Comparison of ENCODE assay signal across 9 cellular contexts in the genomic region with DNA sequence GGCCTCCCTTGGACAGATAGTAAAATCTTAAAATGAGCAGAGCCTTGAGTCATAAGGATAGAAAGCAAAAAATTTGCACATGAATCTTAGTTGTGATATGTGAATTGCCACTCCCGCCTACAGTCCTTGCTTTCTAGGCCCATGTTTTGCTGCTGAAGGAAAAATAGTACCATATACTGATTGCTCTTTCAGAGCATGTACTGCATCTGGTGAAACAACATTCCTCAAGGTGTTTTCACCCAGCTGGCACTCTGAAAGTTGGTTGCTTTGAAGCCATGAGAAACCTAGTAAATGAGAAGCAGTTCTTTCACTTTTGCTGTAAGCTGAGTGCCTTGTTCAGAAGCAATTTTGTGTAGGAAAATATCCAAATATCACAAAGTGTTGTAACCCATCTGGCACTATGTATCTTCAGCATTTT. TPM values are rescaled to one million over a fixed set of nuclear protein-coding genes. Genes with fewer than 3 reads are reported as not detected.
DNase-seq lines count a peak whose midpoint lies in the region; ATAC-seq and TF ChIP-seq lines count a peak whose summit lies in the region.
"Had no signal": no experiment of that assay in that cellular context is flagged by ENCODE, and none has a peak within 500 bp of the region (broad histone marks: within the 10 kb centered on the region; RNA-seq: fewer than 3 reads in every experiment).

No MANE protein-coding gene starts in this region.

- H3K4me3 ChIP-seq in GM23338 (no peak overlapping the region), OCI-LY3 (ENCODE audit: low read length) (peak overlapping the region; percentile 59)
- H3K4me3 ChIP-seq: heart left ventricle had no signal

- H3K36me3 Mint-ChIP-seq in GM23338 (ENCODE audit: low read depth) (peaks cover 22% of the 10 kb centered on the region; the same call in 2 of the 3 replicates), immature natural killer cell (peaks cover 9 to 36% (median 11%) of the 10 kb centered on the region in 3 donors)

- H3K4me1 ChIP-seq in GM23338 (ENCODE audit: insufficient read depth) (peaks cover 4% of the 10 kb centered on the region; the same call in 1 of the 2 replicates), OCI-LY3 (ENCODE audit: low read length) (peaks cover 23% of the 10 kb centered on the region)

- H3K9me2 ChIP-seq in GM23338 (ENCODE audit: insufficient read depth) = no peaks in the 10 kb centered on the region

- peaks cover 2% of the 10 kb centered on the region; the same call in 2 of the 3 replicates for H3K4me1 Mint-ChIP-seq in GM23338
- peaks cover 3 to 33% of the 10 kb centered on the region in 2 donors for H3K4me1 Mint-ChIP-seq in immature natural killer cell

- H3K36me3 ChIP-seq in GM23338 (ENCODE audit: insufficient read depth) (peaks cover 4% of the 10 kb centered on the region; the same call in 1 of the 2 replicates), OCI-LY3 (replicated peaks; ENCODE audit: low read depth, low read length) (peaks cover 19% of the 10 kb centered on the region)

- TF ChIP-seq CTCF in GM23338 (conservative IDR thresholded peaks at IDR 0.05; ENCODE audit: low read depth in 2 of 2) (no peak), OCI-LY3 (IDR thresholded peaks at IDR 0.05; ENCODE audit: low read depth, low read length) (no peak), omental fat pad (IDR thresholded peaks at IDR 0.05) (no peak)

- H4K20me1 ChIP-seq in GM23338 (replicated peaks; ENCODE audit: insufficient read depth) (peaks cover 16% of the 10 kb centered on the region), OCI-LY3 (ENCODE audit: insufficient read depth, low read length) (peaks cover 11% of the 10 kb centered on the region; the same call in 1 of the 2 replicates)

- no peak overlapping the region for H3K4me2 ChIP-seq in GM23338
- peak overlapping the region; percentile 76 for H3K4me2 ChIP-seq in OCI-LY3 (ENCODE audit: low read length)

- DNase-seq in GM23338 (ENCODE audit: low spot score) (no peak), omental fat pad (ENCODE audit: low spot score) (no peak), dermis blood vessel endothelial cell (no peak), immature natural killer cell (no peak), UCSD-AML1 (lab: John Stamatoyannopoulos, UW; ENCODE audit: unreplicated experiment) (no peak), HK-2 (ENCODE audit: unreplicated experiment) (no peak)
- DNase-seq: heart left ventricle had no signal

- H3F3A ChIP-seq in GM23338 (replicated peaks; ENCODE audit: low read depth) = no peaks in the 10 kb centered on the region

- H3K27ac Mint-ChIP-seq in GM23338 (no peak overlapping the region), immature natural killer cell (peak overlapping the region in 2 of 6 donors; percentile 18 to 29)

- peak overlapping the region; percentile 62 for H3K27ac ChIP-seq in GM23338 (ENCODE audit: low read depth)
- H3K27ac ChIP-seq in OCI-LY3 (ENCODE audit: low read length) = peak overlapping the region; percentile 88

- H3K9me3 Mint-ChIP-seq in GM23338 (no peaks in the 10 kb centered on the region), immature natural killer cell (no peaks in the 10 kb centered on the region)

- H3K9ac ChIP-seq in OCI-LY3 (ENCODE audit: low read length) = peak overlapping the region; percentile 19

- H3K4me3 Mint-ChIP-seq in GM23338 (no peak overlapping the region), immature natural killer cell (no peak overlapping the region)

- H3K27me3 Mint-ChIP-seq in GM23338 (ENCODE audit: insufficient read depth, low read depth, poor library complexity) = peaks cover 2% of the 10 kb centered on the region
- no peaks in the 10 kb centered on the region for H3K27me3 Mint-ChIP-seq in immature natural killer cell (ENCODE audit: low read depth in 3 of 3)

- no peaks in the 10 kb centered on the region for H3K9me3 ChIP-seq in OCI-LY3 (ENCODE audit: insufficient read depth, low read length)
- H3K9me3 ChIP-seq: heart left ventricle had no signal

- peaks cover 43% of the 10 kb centered on the region for H3K79me2 ChIP-seq in GM23338 (replicated peaks; ENCODE audit: insufficient read depth)
- peaks cover 11% of the 10 kb centered on the region for H3K79me2 ChIP-seq in OCI-LY3 (ENCODE audit: low read length)

- no peak overlapping the region for H2AFZ ChIP-seq in GM23338
- H2AFZ ChIP-seq in OCI-LY3 (ENCODE audit: low read depth, low read length) = no peak overlapping the region

- ATAC-seq in GM18909 (IDR thresholded peaks at IDR 0.05; ENCODE audit: poor library complexity, unreplicated experiment) (peak; percentile 76), GM23338 (no peak), omental fat pad (ENCODE audit: low FRiP score) (peak; percentile 80)

- H3K27me3 ChIP-seq in GM23338 (ENCODE audit: insufficient read depth) (no peaks in the 10 kb centered on the region), OCI-LY3 (ENCODE audit: low read depth, low read length) (no peaks in the 10 kb centered on the region)
- H3K27me3 ChIP-seq: heart left ventricle had no signal

TF ChIP-seq in GM23338, 12 proteins besides CTCF, POLR2A, EP300 and RAD21:
- TF ChIP-seq ZNF114 (CRISPR knock-in tag; IDR thresholded peaks at IDR 0.05) (no peak), EZH2 (IDR thresholded peaks at IDR 0.05; ENCODE audit: low read depth, unreplicated experiment) (no peak), ZNF331 (CRISPR knock-in tag; IDR thresholded peaks at IDR 0.05; ENCODE audit: low read depth) (no peak), POLR2AphosphoS5 (IDR thresholded peaks at IDR 0.05; ENCODE audit: low read depth) (no peak), STAT1 (IDR thresholded peaks at IDR 0.05; ENCODE audit: unreplicated experiment) (no peak), EZH2phosphoT487 (IDR thresholded peaks at IDR 0.05; ENCODE audit: unreplicated experiment) (no peak)
- TF ChIP-seq, protein P1, sequence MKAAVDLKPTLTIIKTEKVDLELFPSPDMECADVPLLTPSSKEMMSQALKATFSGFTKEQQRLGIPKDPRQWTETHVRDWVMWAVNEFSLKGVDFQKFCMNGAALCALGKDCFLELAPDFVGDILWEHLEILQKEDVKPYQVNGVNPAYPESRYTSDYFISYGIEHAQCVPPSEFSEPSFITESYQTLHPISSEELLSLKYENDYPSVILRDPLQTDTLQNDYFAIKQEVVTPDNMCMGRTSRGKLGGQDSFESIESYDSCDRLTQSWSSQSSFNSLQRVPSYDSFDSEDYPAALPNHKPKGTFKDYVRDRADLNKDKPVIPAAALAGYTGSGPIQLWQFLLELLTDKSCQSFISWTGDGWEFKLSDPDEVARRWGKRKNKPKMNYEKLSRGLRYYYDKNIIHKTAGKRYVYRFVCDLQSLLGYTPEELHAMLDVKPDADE (IDR thresholded peaks at IDR 0.05) = no peak
- TF ChIP-seq, protein P2, sequence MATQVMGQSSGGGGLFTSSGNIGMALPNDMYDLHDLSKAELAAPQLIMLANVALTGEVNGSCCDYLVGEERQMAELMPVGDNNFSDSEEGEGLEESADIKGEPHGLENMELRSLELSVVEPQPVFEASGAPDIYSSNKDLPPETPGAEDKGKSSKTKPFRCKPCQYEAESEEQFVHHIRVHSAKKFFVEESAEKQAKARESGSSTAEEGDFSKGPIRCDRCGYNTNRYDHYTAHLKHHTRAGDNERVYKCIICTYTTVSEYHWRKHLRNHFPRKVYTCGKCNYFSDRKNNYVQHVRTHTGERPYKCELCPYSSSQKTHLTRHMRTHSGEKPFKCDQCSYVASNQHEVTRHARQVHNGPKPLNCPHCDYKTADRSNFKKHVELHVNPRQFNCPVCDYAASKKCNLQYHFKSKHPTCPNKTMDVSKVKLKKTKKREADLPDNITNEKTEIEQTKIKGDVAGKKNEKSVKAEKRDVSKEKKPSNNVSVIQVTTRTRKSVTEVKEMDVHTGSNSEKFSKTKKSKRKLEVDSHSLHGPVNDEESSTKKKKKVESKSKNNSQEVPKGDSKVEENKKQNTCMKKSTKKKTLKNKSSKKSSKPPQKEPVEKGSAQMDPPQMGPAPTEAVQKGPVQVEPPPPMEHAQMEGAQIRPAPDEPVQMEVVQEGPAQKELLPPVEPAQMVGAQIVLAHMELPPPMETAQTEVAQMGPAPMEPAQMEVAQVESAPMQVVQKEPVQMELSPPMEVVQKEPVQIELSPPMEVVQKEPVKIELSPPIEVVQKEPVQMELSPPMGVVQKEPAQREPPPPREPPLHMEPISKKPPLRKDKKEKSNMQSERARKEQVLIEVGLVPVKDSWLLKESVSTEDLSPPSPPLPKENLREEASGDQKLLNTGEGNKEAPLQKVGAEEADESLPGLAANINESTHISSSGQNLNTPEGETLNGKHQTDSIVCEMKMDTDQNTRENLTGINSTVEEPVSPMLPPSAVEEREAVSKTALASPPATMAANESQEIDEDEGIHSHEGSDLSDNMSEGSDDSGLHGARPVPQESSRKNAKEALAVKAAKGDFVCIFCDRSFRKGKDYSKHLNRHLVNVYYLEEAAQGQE (IDR thresholded peaks at IDR 0.05; ENCODE audit: unreplicated experiment) = no peak
TF ChIP-seq in GM23338: peak in this region for 0.

RNA-seq across cellular contexts. Expression of gene CDC37L1, which starts 10.3 kb away (rescaled TPM):
- 26.9 and 28.9 TPM in 2 replicates for total RNA-seq in GM23338 (2014; rRNA removed; shearing (Covaris generic))
- 24.0 and 29.6 TPM in 2 replicates for polyA plus RNA-seq in GM23338 (2016; fragmentation: Nextera tagmentation; extraction: Ambion mirVana)
- total RNA-seq in omental fat pad = 10 to 100 TPM; 26.3 to 46.1 (median 31.2) TPM
- total RNA-seq in dermis blood vessel endothelial cell = 11.7 and 15.1 TPM in 2 replicates
- polyA plus RNA-seq in immature natural killer cell = 10 to 100 TPM in 2 of 3 donors, 1 to 10 TPM in 1; 8.4 to 11.6 (median 11.0) TPM

RNA-seq across cellular contexts. Expression of gene SPATA6L, which starts 23.4 kb away (rescaled TPM):
- 0.39 and 1.7 TPM in 2 replicates for total RNA-seq in GM23338 (2014; rRNA removed; shearing (Covaris generic))
- 1.9 and 2.2 TPM in 2 replicates for polyA plus RNA-seq in GM23338 (2016; fragmentation: Nextera tagmentation; extraction: Ambion mirVana)
- 1 to 10 TPM; 1.3 to 5.5 (median 2.6) TPM for total RNA-seq in omental fat pad
- total RNA-seq in dermis blood vessel endothelial cell = 2.7 and 8.8 TPM in 2 replicates
- polyA plus RNA-seq in immature natural killer cell = 1 to 10 TPM in 1 of 3 donors, under 1 TPM in 1, not detected in 1; 0.49 to 1.3 TPM

RNA-seq across cellular contexts. Expression of gene PLPP6, which starts 27.6 kb away (rescaled TPM):
- 13.2 and 15.2 TPM in 2 replicates for total RNA-seq in GM23338 (2014; rRNA removed; shearing (Covaris generic))
- 5.8 and 6.3 TPM in 2 replicates for polyA plus RNA-seq in GM23338 (2016; fragmentation: Nextera tagmentation; extraction: Ambion mirVana)
- 1 to 10 TPM; 3.4 to 6.0 (median 5.3) TPM for total RNA-seq in omental fat pad
- 6.1 and 8.0 TPM in 2 replicates for total RNA-seq in dermis blood vessel endothelial cell
- polyA plus RNA-seq in immature natural killer cell = 1 to 10 TPM in 2 of 3 donors, not detected in 1; 1.9 to 3.4 TPM

RNA-seq across cellular contexts. Expression of gene AK3, which starts 51.3 kb away (rescaled TPM):
- 34.3 and 40.2 TPM in 2 replicates for total RNA-seq in GM23338 (2014; rRNA removed; shearing (Covaris generic))
- 29.6 and 30.1 TPM in 2 replicates for polyA plus RNA-seq in GM23338 (2016; fragmentation: Nextera tagmentation; extraction: Ambion mirVana)
- total RNA-seq in omental fat pad = 10 to 100 TPM; 77.6 to 99.4 (median 88.6) TPM
- 65.0 and 82.0 TPM in 2 replicates for total RNA-seq in dermis blood vessel endothelial cell
- polyA plus RNA-seq in immature natural killer cell = 10 to 100 TPM; 36.0 to 41.2 (median 37.2) TPM
